Comparison of ENCODE assay signal across 8 cellular contexts in genomic region chr5:135376961-135377621, GRCh38. TPM values are rescaled to one million over a fixed set of nuclear protein-coding genes. Genes with fewer than 3 reads are reported as not detected.
DNase-seq lines count a peak whose midpoint lies in the region; ATAC-seq and TF ChIP-seq lines count a peak whose summit lies in the region.

No MANE protein-coding gene starts in this region.

- H3K79me2 ChIP-seq in Loucy (ENCODE audit: insufficient read depth, low read length) (peaks cover 85% of the 10 kb centered on the region), neural progenitor cell (ENCODE audit: low read depth) (no peaks in the 10 kb centered on the region)

- no peaks in the 10 kb centered on the region for H3K4me1 Mint-ChIP-seq in neural progenitor cell

- H3K4me1 ChIP-seq in Loucy (ENCODE audit: insufficient read depth, low read length, poor library complexity, severe bottlenecking) (peaks cover 85% of the 10 kb centered on the region), sigmoid colon (peaks cover 0 to 83% (median 74%) of the 10 kb centered on the region in 4 donors), colonic mucosa (peaks cover 7% of the 10 kb centered on the region), neural progenitor cell (no peaks in the 10 kb centered on the region)

- no peaks in the 10 kb centered on the region for H3K27me3 ChIP-seq in Loucy (ENCODE audit: insufficient read depth, low read length, poor library complexity, severe bottlenecking)
- no peaks in the 10 kb centered on the region for H3K27me3 ChIP-seq in H7 (ENCODE audit: control insufficient read depth, insufficient read depth, low read length)
- H3K27me3 ChIP-seq in sigmoid colon: no peaks in the 10 kb centered on the region
- no peaks in the 10 kb centered on the region for H3K27me3 ChIP-seq in colonic mucosa
- H3K27me3 ChIP-seq in neural progenitor cell: no peaks in the 10 kb centered on the region

- no peak for TF ChIP-seq CTCF in GM12865 (IDR thresholded peaks at IDR 0.05; ENCODE audit: insufficient read depth, low read depth, low read length, missing control alignments)
- TF ChIP-seq CTCF in Loucy (conservative IDR thresholded peaks at IDR 0.05; ENCODE audit: low read length): no peak
- no peak for TF ChIP-seq CTCF in sigmoid colon (IDR thresholded peaks at IDR 0.05)
- no peak for TF ChIP-seq CTCF in colonic mucosa (IDR thresholded peaks at IDR 0.05)
- TF ChIP-seq CTCF in neural progenitor cell (IDR thresholded peaks at IDR 0.05): no peak

- H3K9me2 ChIP-seq in Loucy (replicated peaks; ENCODE audit: low read depth, low read length): no peaks in the 10 kb centered on the region

- H3K9ac ChIP-seq in Loucy (ENCODE audit: low read depth, low read length, poor library complexity, severe bottlenecking) (peak overlapping the region; percentile 91), colonic mucosa (ENCODE audit: low read depth in 2 of 2, low read length in 2 of 2) (no peak overlapping the region), neural progenitor cell (no peak overlapping the region)

- H3K36me3 ChIP-seq in Loucy (ENCODE audit: insufficient read depth, low read length) (peaks cover 83% of the 10 kb centered on the region), H7 (replicated peaks; ENCODE audit: control insufficient read depth, insufficient read depth, low read length) (peaks cover 3% of the 10 kb centered on the region), sigmoid colon (peaks cover 0 to 31% (median 0%) of the 10 kb centered on the region in 4 donors), colonic mucosa (peaks cover 5% of the 10 kb centered on the region), neural progenitor cell (no peaks in the 10 kb centered on the region)

- TF ChIP-seq EP300 in sigmoid colon (IDR thresholded peaks at IDR 0.05): no peak

- no peaks in the 10 kb centered on the region for H3K9me3 ChIP-seq in Loucy (ENCODE audit: insufficient read depth, low read depth, low read length)
- H3K9me3 ChIP-seq in sigmoid colon: no peaks in the 10 kb centered on the region
- H3K9me3 ChIP-seq in colonic mucosa: no peaks in the 10 kb centered on the region
- no peaks in the 10 kb centered on the region for H3K9me3 ChIP-seq in neural progenitor cell (ENCODE audit: low read depth)

- WGBS in sigmoid colon, 2 donors: 52 to 78% methylated on average over 13 of the region's 13 CpGs

- H3K4me2 ChIP-seq in Loucy (ENCODE audit: low read depth, low read length, poor library complexity, severe bottlenecking) (peak overlapping the region; percentile 83), neural progenitor cell (no peak overlapping the region)

- peaks cover 41% of the 10 kb centered on the region for H4K20me1 ChIP-seq in Loucy (ENCODE audit: insufficient read depth, low read length, poor library complexity, severe bottlenecking)
- H4K20me1 ChIP-seq in neural progenitor cell (ENCODE audit: low read depth): peaks cover 75% of the 10 kb centered on the region

- peak; percentile 82 for ATAC-seq in GM21717 (IDR thresholded peaks at IDR 0.05; ENCODE audit: unreplicated experiment)

- no peak for TF ChIP-seq POLR2A in sigmoid colon (IDR thresholded peaks at IDR 0.05)

- H3K27ac Mint-ChIP-seq in neural progenitor cell: no peak overlapping the region

- intact Hi-C loops in head of caudate nucleus (cut with DNase I) (no loop called here), sigmoid colon (cut with DNase I) (no loop called here), colonic mucosa (cut with DNase I) (no loop called here)

- peaks cover 52% of the 10 kb centered on the region for H3F3A ChIP-seq in Loucy (ENCODE audit: low read depth)
- H3F3A ChIP-seq in neural progenitor cell (ENCODE audit: low read depth): no peaks in the 10 kb centered on the region

- peak; percentile 35 for DNase-seq in GM12865 (ENCODE audit: low read depth)
- peak in 25 of 42 donors; percentile 28 to 75 (median 48) for DNase-seq in head of caudate nucleus
- no peak for DNase-seq in H7
- DNase-seq in sigmoid colon: no peak
- no peak for DNase-seq in colonic mucosa
- no peak for DNase-seq in neural progenitor cell (ENCODE audit: low spot score)

- H3K27ac ChIP-seq in sigmoid colon (peak overlapping the region in 2 of 4 donors; percentile 20 to 43), colonic mucosa (no peak overlapping the region), neural progenitor cell (no peak overlapping the region)

- H3K27me3 Mint-ChIP-seq in neural progenitor cell (ENCODE audit: insufficient read depth, low read depth): no peaks in the 10 kb centered on the region

- H2AFZ ChIP-seq in Loucy (ENCODE audit: low read length): no peak overlapping the region
- H2AFZ ChIP-seq in neural progenitor cell (replicated peaks): no peak overlapping the region

- H3K36me3 Mint-ChIP-seq in neural progenitor cell: peaks cover 26% of the 10 kb centered on the region

- no peak overlapping the region for H3K4me3 Mint-ChIP-seq in neural progenitor cell

- H3K4me3 ChIP-seq in GM12865 (ENCODE audit: low read depth, low read length) (no peak overlapping the region), Loucy (ENCODE audit: low read length, poor library complexity, severe bottlenecking) (peak overlapping the region; percentile 65), H7 (ENCODE audit: insufficient read depth, low read depth, low read length) (no peak overlapping the region), sigmoid colon (no peak overlapping the region), colonic mucosa (no peak overlapping the region), neural progenitor cell (no peak overlapping the region)

- no peaks in the 10 kb centered on the region for H3K9me3 Mint-ChIP-seq in neural progenitor cell

RNA-seq across cellular contexts. Expression of gene MACROH2A1, which starts 21.9 kb away (rescaled TPM):
- total RNA-seq in H7 (2014; rRNA removed; shearing (Covaris generic)): 202 and 322 TPM in 2 replicates
- total RNA-seq in sigmoid colon: 100 to 1,000 TPM; 153 to 191 (median 179) TPM
- polyA plus RNA-seq in sigmoid colon: 100 to 1,000 TPM; 123 to 202 (median 175) TPM
- total RNA-seq in colonic mucosa: 100 to 1,000 TPM; 191 to 323 TPM
- 179 and 227 TPM in 2 replicates for total RNA-seq in neural progenitor cell (ENCODE audit: low replicate concordance)

Comparison
In these comparisons a context has a peak if more than half of its experiments do, and no peak if none do; other contexts are left out.
1. DNase-seq: peak in GM12865 (single experiment) and head of caudate nucleus (25 of 42); none in H7 (single experiment), sigmoid colon (single experiment), colonic mucosa (single experiment) and neural progenitor cell (single experiment).